ENCODE assay signal across 15 cellular contexts in the genomic region with DNA sequence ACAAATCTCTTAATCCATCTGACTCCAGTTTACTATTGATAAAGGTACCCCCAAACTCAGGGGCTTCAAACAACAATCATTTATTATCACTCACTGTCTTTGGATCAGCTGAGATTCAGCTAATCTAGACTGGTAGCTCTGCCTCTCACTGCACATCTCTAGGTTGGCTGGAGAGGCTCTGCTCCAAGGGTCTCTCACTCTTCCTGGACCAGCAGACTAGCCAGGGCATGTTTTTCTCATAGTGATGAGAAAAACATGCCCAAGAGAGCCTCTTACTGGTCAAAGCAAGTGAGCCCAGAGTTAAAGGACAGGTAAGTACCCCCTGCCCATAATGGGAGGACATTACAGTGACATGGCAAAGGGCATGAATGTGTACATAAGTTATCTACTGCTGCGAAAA.
DNase-seq lines count a peak whose midpoint lies in the region; ATAC-seq, FAIRE-seq and TF ChIP-seq lines count a peak whose summit lies in the region.
"Had no signal": no experiment of that assay in that cellular context is flagged by ENCODE, and none has a peak within 500 bp of the region (broad histone marks: within the 10 kb centered on the region; RNA-seq: fewer than 3 reads in every experiment).

No MANE protein-coding gene starts in this region.

- peaks cover 33% of the 10 kb centered on the region for H3K4me1 Mint-ChIP-seq in Caco-2 (ENCODE audit: low read depth, unreplicated experiment)
- H3K4me1 Mint-ChIP-seq in WTC11 = peaks cover 12% of the 10 kb centered on the region
- H3K4me1 Mint-ChIP-seq: T-cell had no signal

- intact Hi-C loops in Caco-2 (cut with micrococcal nuclease; ENCODE audit: unreplicated experiment) = loop anchor here (2.0 kb wide), 1 partner anchor 44 kb away; no protein-coding TSS in a partner anchor

- H3K36me3 ChIP-seq in Caco-2 (ENCODE audit: control insufficient read depth, insufficient read depth, low read length) = no peaks in the 10 kb centered on the region
- H3K36me3 ChIP-seq in keratinocyte (ENCODE audit: control insufficient read depth in 2 of 2, extremely low read depth in 1 of 2, insufficient read depth in 2 of 2, low read length in 2 of 2) = no peaks in the 10 kb centered on the region
- H3K36me3 ChIP-seq: BLaER1, Peyer's patch had no signal

- H3K9me3 ChIP-seq in Caco-2 = no peaks in the 10 kb centered on the region
- no peaks in the 10 kb centered on the region for H3K9me3 ChIP-seq in keratinocyte (ENCODE audit: control insufficient read depth, low read depth, low read length)
- H3K9me3 ChIP-seq: Peyer's patch had no signal

- TF ChIP-seq CTCF in C4-2B (conservative IDR thresholded peaks at IDR 0.05) (no peak), Caco-2 (IDR thresholded peaks at IDR 0.05; ENCODE audit: insufficient read depth in 1 of 2, low read depth in 1 of 2, low read length in 1 of 2, severe bottlenecking in 1 of 2, unreplicated experiment in 1 of 2) (no peak), WTC11 (IDR thresholded peaks at IDR 0.05) (no peak), keratinocyte (optimal IDR thresholded peaks at IDR 0.05 in 1 of 3, IDR thresholded peaks at IDR 0.05 in 1 of 3, conservative IDR thresholded peaks at IDR 0.05 in 1 of 3; ENCODE audit: extremely low read depth in 1 of 3, insufficient read depth in 2 of 3, low read length in 3 of 3) (no peak)

- ATAC-seq in WTC11 = no peak; the same call in 1 of the 2 replicates
- no peak for ATAC-seq in HG02840 (IDR thresholded peaks at IDR 0.05; ENCODE audit: low FRiP score, unreplicated experiment)
- ATAC-seq in HG03432 (IDR thresholded peaks at IDR 0.05; ENCODE audit: unreplicated experiment) = no peak
- ATAC-seq: CD8-positive, alpha-beta T cell; SK-N-SH treated with all-trans-retinoic acid at 6 μM for 48 hours; T-cell had no signal

- dilution Hi-C loops in keratinocyte (cut with MboI; ENCODE audit: extremely low pct_ligation_motif_present, low sequenced_read_pairs) = no loop called here

- no peak overlapping the region for H3K4me2 ChIP-seq in keratinocyte (ENCODE audit: control insufficient read depth, extremely low read depth, insufficient read depth, low read depth, low read length)
- H3K4me2 ChIP-seq: BLaER1, KMS-11 had no signal

- H4K20me1 ChIP-seq in keratinocyte (ENCODE audit: control insufficient read depth, extremely low read depth, insufficient read depth, low read length) = no peaks in the 10 kb centered on the region
- H4K20me1 ChIP-seq: BLaER1 had no signal

- H3K27me3 ChIP-seq in Caco-2 (replicated peaks; ENCODE audit: control insufficient read depth, insufficient read depth, low read length) (no peaks in the 10 kb centered on the region), keratinocyte (ENCODE audit: control insufficient read depth, extremely low read depth, insufficient read depth, low read length) (no peaks in the 10 kb centered on the region)
- H3K27me3 ChIP-seq: BLaER1, Peyer's patch had no signal

- H3K27ac Mint-ChIP-seq in Caco-2 (ENCODE audit: unreplicated experiment) (peak overlapping the region; percentile 30), WTC11 (peak overlapping the region; percentile 88)
- H3K27ac Mint-ChIP-seq: CD8-positive, alpha-beta T cell; T-cell had no signal

- no peaks in the 10 kb centered on the region for H3K9me1 ChIP-seq in keratinocyte (ENCODE audit: control insufficient read depth, extremely low read depth, insufficient read depth, low read length)

- H3K27ac ChIP-seq in C4-2B (peak overlapping the region; percentile 25; the same call in 1 of the 2 replicates), keratinocyte (ENCODE audit: control insufficient read depth, insufficient read depth, low read length) (no peak overlapping the region)
- H3K27ac ChIP-seq: BLaER1, KMS-11, Peyer's patch had no signal

- CTCF ChIA-PET in Caco-2 (lab: Charles Lee) = no interaction called here
- CTCF ChIA-PET in WTC11 (lab: Charles Lee) = interaction anchor here (0.5 kb wide), 1 partner anchor 10 kb away, joined by 3 read pairs; no protein-coding TSS in a partner anchor

- peak; percentile 62 for FAIRE-seq in keratinocyte (lab: Jason Lieb, UNC)

- H3K79me2 ChIP-seq in keratinocyte (ENCODE audit: control insufficient read depth, insufficient read depth, low read length) = no peaks in the 10 kb centered on the region

- no peaks in the 10 kb centered on the region for H3K9me3 Mint-ChIP-seq in Caco-2 (ENCODE audit: unreplicated experiment)
- H3K9me3 Mint-ChIP-seq in WTC11 = peaks cover 2% of the 10 kb centered on the region

- H3K36me3 Mint-ChIP-seq in Caco-2 (ENCODE audit: insufficient read depth, unreplicated experiment) (no peaks in the 10 kb centered on the region), WTC11 (peaks cover under 1% of the 10 kb centered on the region; the same call in 1 of the 2 replicates)

- H3K9ac ChIP-seq in keratinocyte (ENCODE audit: control insufficient read depth, extremely low read depth, insufficient read depth, low read length) = no peak overlapping the region
- H3K9ac ChIP-seq: BLaER1, KMS-11 had no signal

- H3K4me3 ChIP-seq in Caco-2 (ENCODE audit: low read depth, low read length) (no peak overlapping the region), keratinocyte (ENCODE audit: control insufficient read depth in 2 of 3, extremely low read depth in 1 of 3, insufficient read depth in 2 of 3, low read depth in 1 of 3, low read length in 3 of 3) (no peak overlapping the region)
- H3K4me3 ChIP-seq: BLaER1, Peyer's patch had no signal

- H3K4me3 Mint-ChIP-seq in Caco-2 (ENCODE audit: unreplicated experiment) (no peak overlapping the region), WTC11 (no peak overlapping the region)
- H3K4me3 Mint-ChIP-seq: CD8-positive, alpha-beta T cell; T-cell had no signal

- DNase-seq in Caco-2 = no peak
- DNase-seq in WTC11 (ENCODE audit: low spot score) = no peak
- DNase-seq in keratinocyte (ENCODE audit: low read depth, low spot score) = no peak
- no peak for DNase-seq in SKM-1 (lab: John Stamatoyannopoulos, UW; ENCODE audit: unreplicated experiment)
- DNase-seq: CD8-positive, alpha-beta T cell; EL; NCI-H1694 treated with DMSO at 0.1 percent for 48 hours; Peyer's patch; T-cell had no signal

- H3K27me3 Mint-ChIP-seq in Caco-2 (ENCODE audit: insufficient read depth, unreplicated experiment) = no peaks in the 10 kb centered on the region
- H3K27me3 Mint-ChIP-seq in WTC11 (ENCODE audit: low read depth) = no peaks in the 10 kb centered on the region
- H3K27me3 Mint-ChIP-seq: T-cell had no signal

- POLR2A ChIA-PET in Caco-2 (lab: Charles Lee) (interaction anchor here (0.5 kb wide), 1 partner anchor 331 kb away, joined by 8 read pairs; no protein-coding TSS in a partner anchor), WTC11 (lab: Charles Lee) (no interaction called here)

- BruUV-seq in Caco-2 (replicated peaks; lab: Mats Ljungman, UMichigan) = no TSS peak

- H2AFZ ChIP-seq in keratinocyte (ENCODE audit: control insufficient read depth, low read length) = no peak overlapping the region

- H3K4me1 ChIP-seq in Caco-2 = peaks cover 29% of the 10 kb centered on the region
- peaks cover 4% of the 10 kb centered on the region for H3K4me1 ChIP-seq in keratinocyte (ENCODE audit: control insufficient read depth, extremely low read depth, insufficient read depth, low read length)
- H3K4me1 ChIP-seq: BLaER1, Peyer's patch had no signal

TF ChIP-seq in WTC11, 78 proteins besides CTCF, POLR2A, EP300 and RAD21 (continues in another document):
- TF ChIP-seq IRF2 (CRISPR knock-in tag; IDR thresholded peaks at IDR 0.05; ENCODE audit: borderline replicate concordance, low read depth) (no peak), NFATC4 (CRISPR knock-in tag; IDR thresholded peaks at IDR 0.05) (no peak), TCF7 (CRISPR knock-in tag; IDR thresholded peaks at IDR 0.05; ENCODE audit: low read depth) (no peak), ZNF317 (CRISPR knock-in tag; IDR thresholded peaks at IDR 0.05; ENCODE audit: borderline replicate concordance, low read depth) (no peak)
- TF ChIP-seq, protein P1, sequence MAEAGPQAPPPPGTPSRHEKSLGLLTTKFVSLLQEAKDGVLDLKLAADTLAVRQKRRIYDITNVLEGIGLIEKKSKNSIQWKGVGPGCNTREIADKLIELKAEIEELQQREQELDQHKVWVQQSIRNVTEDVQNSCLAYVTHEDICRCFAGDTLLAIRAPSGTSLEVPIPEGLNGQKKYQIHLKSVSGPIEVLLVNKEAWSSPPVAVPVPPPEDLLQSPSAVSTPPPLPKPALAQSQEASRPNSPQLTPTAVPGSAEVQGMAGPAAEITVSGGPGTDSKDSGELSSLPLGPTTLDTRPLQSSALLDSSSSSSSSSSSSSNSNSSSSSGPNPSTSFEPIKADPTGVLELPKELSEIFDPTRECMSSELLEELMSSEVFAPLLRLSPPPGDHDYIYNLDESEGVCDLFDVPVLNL (CRISPR knock-in tag; IDR thresholded peaks at IDR 0.05; ENCODE audit: borderline replicate concordance, low read depth) = no peak
- TF ChIP-seq, protein P2, sequence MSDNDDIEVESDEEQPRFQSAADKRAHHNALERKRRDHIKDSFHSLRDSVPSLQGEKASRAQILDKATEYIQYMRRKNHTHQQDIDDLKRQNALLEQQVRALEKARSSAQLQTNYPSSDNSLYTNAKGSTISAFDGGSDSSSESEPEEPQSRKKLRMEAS (CRISPR knock-in tag; IDR thresholded peaks at IDR 0.05) = no peak
- TF ChIP-seq, protein P3, sequence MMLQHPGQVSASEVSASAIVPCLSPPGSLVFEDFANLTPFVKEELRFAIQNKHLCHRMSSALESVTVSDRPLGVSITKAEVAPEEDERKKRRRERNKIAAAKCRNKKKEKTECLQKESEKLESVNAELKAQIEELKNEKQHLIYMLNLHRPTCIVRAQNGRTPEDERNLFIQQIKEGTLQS (CRISPR knock-in tag; conservative IDR thresholded peaks at IDR 0.05) = no peak
